Comparison of ENCODE assay signal across 17 cellular contexts in genomic region chr1:177779325-177779965, GRCh38.
"Had no signal": no experiment of that assay in that cellular context is flagged by ENCODE, and none has a peak within 500 bp of the region (broad histone marks: within the 10 kb centered on the region; RNA-seq: fewer than 3 reads in every experiment).

No MANE protein-coding gene starts in this region.

- H3K9me3 ChIP-seq: mucosa of descending colon, suprapubic skin, upper lobe of left lung had no signal

- H3K4me3 ChIP-seq: heart left ventricle, left lung, mucosa of descending colon, suprapubic skin, upper lobe of left lung had no signal

- H3K27ac ChIP-seq: brain microvascular endothelial cell, foreskin keratinocyte, heart left ventricle, left lung, suprapubic skin, upper lobe of left lung had no signal

- H3K36me3 ChIP-seq: brain microvascular endothelial cell, heart left ventricle, left lung, suprapubic skin, upper lobe of left lung had no signal

- ATAC-seq: activated CD8-positive, alpha-beta T cell treated with anti-CD3 and anti-CD28 coated beads, Interleukin-2, amount 10 ng/mL, durations not matched to agents 7 days and 5 days; activated T-cell treated with anti-CD3 and anti-CD28 coated beads, Interleukin-2, amount 50 U/mL, for 72 hours; natural killer cell had no signal

- H3K4me1 ChIP-seq: foreskin keratinocyte, heart left ventricle, left lung, suprapubic skin, upper lobe of left lung had no signal

- DNase-seq: activated CD4-positive, alpha-beta T cell treated with anti-CD3 and anti-CD28 coated beads, Interleukin-2, amount 10 ng/mL, durations not matched to agents 24 days and 14 days; activated CD4-positive, CD25-positive, alpha-beta regulatory T cell; activated CD8-positive, alpha-beta memory T cell treated with anti-CD3 and anti-CD28 coated beads, Interleukin-2, amount 50 U/mL, for 48 hours; activated CD8-positive, alpha-beta T cell treated with anti-CD3 and anti-CD28 coated beads, Interleukin-2, amount 10 ng/mL, durations not matched to agents 7 days and 5 days; activated gamma-delta T cell; activated T-cell treated with anti-CD3 and anti-CD28 coated beads, Interleukin-2, amount 50 U/mL, for 72 hours; cortex of kidney; effector CD4-positive, alpha-beta T cell; heart left ventricle; natural killer cell; right cardiac atrium had no signal

- H3K27me3 ChIP-seq: brain microvascular endothelial cell, left lung, suprapubic skin, upper lobe of left lung had no signal
